Comparison of ENCODE assay signal across 8 cellular contexts in the genomic region with DNA sequence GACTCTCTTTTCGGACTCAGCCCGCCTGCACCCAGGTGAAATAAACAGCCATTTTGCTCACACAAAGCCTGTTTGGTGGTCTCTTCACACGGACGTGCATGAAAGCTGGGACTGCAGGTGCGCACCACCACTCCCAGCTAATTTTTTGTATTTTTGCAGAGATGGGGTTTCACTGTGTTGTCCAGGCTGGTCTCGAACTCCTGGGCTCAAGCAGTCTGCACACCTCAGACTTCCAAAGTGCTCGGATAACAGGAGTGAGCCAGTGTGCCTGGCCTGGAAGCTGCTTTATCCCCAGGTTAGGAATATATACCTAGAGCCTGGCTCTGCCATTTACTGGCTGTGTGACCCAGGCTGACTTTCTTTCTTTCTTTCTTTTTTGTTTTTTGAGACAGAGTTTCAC. TPM values are rescaled to one million over a fixed set of nuclear protein-coding genes. Genes with fewer than 3 reads are reported as not detected.
A peak's percentile ranks its signal among the peaks of the same experiment; 100 is the strongest.
DNase-seq lines count a peak whose midpoint lies in the region; ATAC-seq and TF ChIP-seq lines count a peak whose summit lies in the region.
"Not testable (repeated sequence)": the region's sequence is repeated elsewhere in the genome, so short reads cannot be mapped to it uniquely, and the experiment has no call there.

No MANE protein-coding gene starts in this region.

- in situ Hi-C loops in transverse colon (cut with MboI; ENCODE audit: low pct_ligation_motif_present in 1 of 4, low pct_unique_long_range_greater_than_20kb in 1 of 4, low sequenced_read_pairs in 3 of 4), result loop anchor here in 1 of 4 donors (5.0 kb wide), 1 partner anchor 54 kb away; no protein-coding TSS in a partner anchor

- intact Hi-C loops in natural killer cell (cut with micrococcal nuclease); spleen (cut with DNase I; ENCODE audit: low total_unique reads); transverse colon (cut with DNase I; ENCODE audit: low total_unique reads): not testable (repeated sequence)

- H3K36me3 Mint-ChIP-seq in GM23338 (ENCODE audit: low read depth), result peaks cover 27% of the 10 kb centered on the region
- H3K36me3 Mint-ChIP-seq in activated T-helper 17 cell treated with anti-CD3 and anti-CD28 coated beads, Interleukin-2, amount 50 U/mL, for 72 hours (ENCODE audit: low read depth), result peaks cover 26% of the 10 kb centered on the region
- peaks cover 23% of the 10 kb centered on the region for H3K36me3 Mint-ChIP-seq in endodermal cell (ENCODE audit: low read depth)
- H3K36me3 Mint-ChIP-seq in natural killer cell, result peaks cover 17% of the 10 kb centered on the region

- H3K27ac ChIP-seq in GM23338 (ENCODE audit: low read depth) (peak overlapping the region; percentile 59; the same call in 1 of the 2 replicates), VCaP (peak overlapping the region; percentile 100; the same call in 1 of the 2 replicates), right atrium auricular region (peak overlapping the region; percentile 78 to 100), spleen (peak overlapping the region in 2 of 8 donors; percentile 99), transverse colon (peak overlapping the region; percentile 99 to 100 (median 100))
- not testable (repeated sequence) for H3K27ac ChIP-seq in endodermal cell (ENCODE audit: low read depth, low read length)

- not testable (repeated sequence) for TF ChIP-seq EP300 in transverse colon (IDR thresholded peaks at IDR 0.05; ENCODE audit: low read depth)

- not testable (repeated sequence) for TF ChIP-seq CTCF in GM23338 (conservative IDR thresholded peaks at IDR 0.05; ENCODE audit: low read depth in 2 of 2); VCaP (conservative IDR thresholded peaks at IDR 0.05); endodermal cell (conservative IDR thresholded peaks at IDR 0.05); right atrium auricular region (IDR thresholded peaks at IDR 0.05); natural killer cell (IDR thresholded peaks at IDR 0.05); spleen (IDR thresholded peaks at IDR 0.05 in 8 of 11, conservative IDR thresholded peaks at IDR 0.05 in 3 of 11); transverse colon (IDR thresholded peaks at IDR 0.05)

- H3K4me1 Mint-ChIP-seq in GM23338, result peaks cover 24% of the 10 kb centered on the region
- peaks cover 22% of the 10 kb centered on the region for H3K4me1 Mint-ChIP-seq in activated T-helper 17 cell treated with anti-CD3 and anti-CD28 coated beads, Interleukin-2, amount 50 U/mL, for 72 hours
- H3K4me1 Mint-ChIP-seq in endodermal cell, result peaks cover 25% of the 10 kb centered on the region
- H3K4me1 Mint-ChIP-seq in natural killer cell, result peaks cover 23 to 30% of the 10 kb centered on the region in 2 donors

- 0 out of 2 replicates have a peak, but pooled peaks cover 14% of the 10 kb centered on the region for H3F3A ChIP-seq in GM23338 (replicated peaks; ENCODE audit: low read depth)

- H3K4me3 ChIP-seq in GM23338; endodermal cell (ENCODE audit: low read length); right atrium auricular region; spleen; transverse colon: not testable (repeated sequence)

- peak overlapping the region; percentile 1; the same call in 1 of the 2 replicates for H2AFZ ChIP-seq in GM23338

- not testable (repeated sequence) for H4K20me1 ChIP-seq in GM23338 (replicated peaks; ENCODE audit: insufficient read depth)

- H3K9ac ChIP-seq in endodermal cell (ENCODE audit: extremely low read depth, low read length, poor library complexity, severe bottlenecking), result not testable (repeated sequence)

- not testable (repeated sequence) for TF ChIP-seq POLR2A in spleen (IDR thresholded peaks at IDR 0.05); transverse colon (IDR thresholded peaks at IDR 0.05)

- H3K27me3 Mint-ChIP-seq in GM23338 (ENCODE audit: insufficient read depth, low read depth, poor library complexity), result peaks cover 19% of the 10 kb centered on the region
- H3K27me3 Mint-ChIP-seq in activated T-helper 17 cell treated with anti-CD3 and anti-CD28 coated beads, Interleukin-2, amount 50 U/mL, for 72 hours; endodermal cell (ENCODE audit: insufficient read depth); natural killer cell (ENCODE audit: low read depth in 2 of 2): not testable (repeated sequence)

- H3K36me3 ChIP-seq in GM23338 (ENCODE audit: insufficient read depth) (peaks cover 17% of the 10 kb centered on the region; the same call in 1 of the 2 replicates), endodermal cell (ENCODE audit: control insufficient read depth, insufficient read depth, low read length) (peaks cover 16% of the 10 kb centered on the region), right atrium auricular region (peaks cover 16% of the 10 kb centered on the region), spleen (peaks cover 0 to 42% (median 19%) of the 10 kb centered on the region in 6 donors), transverse colon (peaks cover 0 to 17% (median 8%) of the 10 kb centered on the region in 4 donors)

- H3K4me1 ChIP-seq in GM23338 (ENCODE audit: insufficient read depth) (peaks cover 15% of the 10 kb centered on the region), right atrium auricular region (peaks cover 0 to 40% of the 10 kb centered on the region in 2 donors), spleen (peaks cover 31 to 57% (median 44%) of the 10 kb centered on the region in 6 donors), transverse colon (peaks cover 5 to 49% (median 32%) of the 10 kb centered on the region in 4 donors)
- not testable (repeated sequence) for H3K4me1 ChIP-seq in endodermal cell (ENCODE audit: control insufficient read depth, insufficient read depth, low read length)

- H3K4me2 ChIP-seq in GM23338, result not testable (repeated sequence)

- H3K9me2 ChIP-seq in GM23338 (ENCODE audit: insufficient read depth), result not testable (repeated sequence)

- not testable (repeated sequence) for H3K4me3 Mint-ChIP-seq in GM23338; activated T-helper 17 cell treated with anti-CD3 and anti-CD28 coated beads, Interleukin-2, amount 50 U/mL, for 72 hours; endodermal cell
- peak overlapping the region; percentile 78 for H3K4me3 Mint-ChIP-seq in natural killer cell

- not testable (repeated sequence) for H3K79me2 ChIP-seq in GM23338 (replicated peaks; ENCODE audit: insufficient read depth)

- not testable (repeated sequence) for H3K9me3 Mint-ChIP-seq in GM23338; activated T-helper 17 cell treated with anti-CD3 and anti-CD28 coated beads, Interleukin-2, amount 50 U/mL, for 72 hours; endodermal cell; natural killer cell

- H3K27me3 ChIP-seq in GM23338 (ENCODE audit: insufficient read depth); endodermal cell (ENCODE audit: control insufficient read depth, insufficient read depth, low read length, poor library complexity, severe bottlenecking); right atrium auricular region; spleen (replicated peaks in 1 of 7); transverse colon: not testable (repeated sequence)

- H3K9me3 ChIP-seq in endodermal cell (ENCODE audit: control insufficient read depth, low read length); right atrium auricular region; spleen; transverse colon: not testable (repeated sequence)

- WGBS in endodermal cell (ENCODE audit: insufficient coverage in 1 of 2, insufficient read length in 1 of 2), 2 experiments, result 95 to 98% methylated on average over 7 of the region's 7 CpGs
- WGBS in spleen, 5 donors, result 93 to 95% (median 94%) methylated on average over 7 of the region's 7 CpGs
- WGBS in transverse colon (ENCODE audit: low coverage in 1 of 2), 2 donors, result 94% methylated on average over 7 of the region's 7 CpGs; no CpG with 5 or more reads in 1 of the 2 donors

- H3K27ac Mint-ChIP-seq in GM23338, endodermal cell: not testable (repeated sequence)
- H3K27ac Mint-ChIP-seq in activated T-helper 17 cell treated with anti-CD3 and anti-CD28 coated beads, Interleukin-2, amount 50 U/mL, for 72 hours, result peak overlapping the region; percentile 40
- peak overlapping the region in 1 of 2 donors; percentile 98 for H3K27ac Mint-ChIP-seq in natural killer cell

- not testable (repeated sequence) for ATAC-seq in GM23338; activated T-helper 17 cell treated with anti-CD3 and anti-CD28 coated beads, Interleukin-2, amount 50 U/mL, for 72 hours (replicated peaks)
- peak in 1 of 3 donors; percentile 5 for ATAC-seq in natural killer cell

- not testable (repeated sequence) for DNase-seq in GM23338 (ENCODE audit: low spot score); right atrium auricular region (ENCODE audit: low spot score); natural killer cell; transverse colon
- DNase-seq in endodermal cell (peak; percentile 33), spleen (peak; percentile 20)

RNA-seq across cellular contexts. Expression of a gene that starts 7.9 kb away (rescaled TPM):
- total RNA-seq in GM23338 (2014; rRNA removed; shearing (Covaris generic)), result 25.7 and 41.3 TPM in 2 replicates
- polyA plus RNA-seq in GM23338 (2016; fragmentation: Nextera tagmentation; extraction: Ambion mirVana) (33.4 and 33.7 TPM in 2 replicates), spleen (100 to 1,000 TPM; 107 to 225 (median 149) TPM)
- 100 to 1,000 TPM; 299 to 554 TPM for total RNA-seq in activated T-helper 17 cell treated with anti-CD3 and anti-CD28 coated beads, Interleukin-2, amount 50 U/mL, for 72 hours
- total RNA-seq in endodermal cell (100 to 1,000 TPM; 148 to 188 TPM), right atrium auricular region (100 to 1,000 TPM; 237 to 302 TPM), natural killer cell (1,000 to 10,000 TPM; 2,039 to 3,339 (median 2,499) TPM), spleen (100 to 1,000 TPM; 250 to 482 (median 319) TPM), transverse colon (1,000 to 10,000 TPM in 1 of 4 donors, 100 to 1,000 TPM in 3; 362 to 1,916 (median 456) TPM)
- polyA plus RNA-seq in endodermal cell (2013, experiment 1 of 2), result 64.2 TPM
- polyA plus RNA-seq in endodermal cell (2013, experiment 2 of 2), result 72.6 TPM
